8 cellular contexts compared by ENCODE assay signal in genomic region chr19:44747739-44748425, GRCh38. TPM values are rescaled to one million over a fixed set of nuclear protein-coding genes. Genes with fewer than 3 reads are reported as not detected.
DNase-seq lines count a peak whose midpoint lies in the region; ATAC-seq, FAIRE-seq and TF ChIP-seq lines count a peak whose summit lies in the region.

No MANE protein-coding gene starts in this region.

- peaks cover 57% of the 10 kb centered on the region for H3K4me1 ChIP-seq in DOHH2 (ENCODE audit: control insufficient read depth, low read length)
- peaks cover 4% of the 10 kb centered on the region for H3K4me1 ChIP-seq in cardiac muscle cell (ENCODE audit: low read depth)

- no peaks in the 10 kb centered on the region for H4K20me1 ChIP-seq in DOHH2 (ENCODE audit: control insufficient read depth, insufficient read depth, low read depth, low read length)

- no peak for FAIRE-seq in D721Med (lab: Jason Lieb, UNC)

- H3K27me3 ChIP-seq in DOHH2 (ENCODE audit: control insufficient read depth, low read length) (peaks cover 13% of the 10 kb centered on the region), cardiac muscle cell (peaks cover 15% of the 10 kb centered on the region)

- peaks cover 65% of the 10 kb centered on the region for H3K4me1 Mint-ChIP-seq in osteocyte (ENCODE audit: unreplicated experiment)

- peaks cover 5% of the 10 kb centered on the region for H3K36me3 Mint-ChIP-seq in osteocyte (ENCODE audit: unreplicated experiment)

- H3K9me2 ChIP-seq in DOHH2 (replicated peaks; ENCODE audit: control insufficient read depth, low read length): no peaks in the 10 kb centered on the region

- H3K9me3 ChIP-seq in DOHH2 (ENCODE audit: control insufficient read depth, insufficient read depth, low read length): no peaks in the 10 kb centered on the region
- no peaks in the 10 kb centered on the region for H3K9me3 ChIP-seq in cardiac muscle cell (ENCODE audit: low read depth)

- peaks cover 24% of the 10 kb centered on the region for H3K79me2 ChIP-seq in DOHH2 (ENCODE audit: control insufficient read depth, low read length)

- peak overlapping the region; percentile 97 for H3K27ac Mint-ChIP-seq in osteocyte (ENCODE audit: unreplicated experiment)

- H3K27ac ChIP-seq in DOHH2 (ENCODE audit: low read depth, low read length): peak overlapping the region; percentile 91
- no peak overlapping the region for H3K27ac ChIP-seq in cardiac muscle cell

- H3F3A ChIP-seq in DOHH2 (ENCODE audit: control insufficient read depth, insufficient read depth): peaks cover 28% of the 10 kb centered on the region

- no peak for TF ChIP-seq CTCF in DOHH2 (IDR thresholded peaks at IDR 0.05; ENCODE audit: low read depth, low read length, poor library complexity, severe bottlenecking)
- no peak for TF ChIP-seq CTCF in cardiac muscle cell (IDR thresholded peaks at IDR 0.05; ENCODE audit: low read depth, low read length)
- no peak for TF ChIP-seq CTCF in osteocyte (IDR thresholded peaks at IDR 0.05)
- TF ChIP-seq CTCF in D721Med (IDR thresholded peaks at IDR 0.05; ENCODE audit: insufficient read depth, missing control alignments): no peak

- peak overlapping the region; percentile 98 for H3K4me2 ChIP-seq in DOHH2 (ENCODE audit: low read length)

- H3K4me3 ChIP-seq in DOHH2 (ENCODE audit: low read length) (peak overlapping the region; percentile 91), cardiac muscle cell (peak overlapping the region; percentile 82)

- H3K9me3 Mint-ChIP-seq in osteocyte (ENCODE audit: unreplicated experiment): no peaks in the 10 kb centered on the region

- H3K36me3 ChIP-seq in DOHH2 (ENCODE audit: control insufficient read depth, low read length): peaks cover 26% of the 10 kb centered on the region
- no peaks in the 10 kb centered on the region for H3K36me3 ChIP-seq in cardiac muscle cell

- no peaks in the 10 kb centered on the region for H3K27me3 Mint-ChIP-seq in osteocyte (ENCODE audit: unreplicated experiment)

- peak overlapping the region; percentile 84 for H3K4me3 Mint-ChIP-seq in osteocyte (ENCODE audit: unreplicated experiment)

- DNase-seq in NOMO-1 treated with dmso at 0.1 percent for 144 hours (lab: John Stamatoyannopoulos, UW; ENCODE audit: unreplicated experiment) (peak; percentile 40), cardiac muscle cell (ENCODE audit: low read depth in 1 of 2, low spot score in 1 of 2) (peak; percentile 46 to 81), osteocyte (ENCODE audit: extremely low spot score, unreplicated experiment) (peak; percentile 87), D721Med (ENCODE audit: insufficient read length, low spot score) (no peak)
- DNase-seq in activated naive CD4-positive, alpha-beta T cell treated with anti-CD3 and anti-CD28 coated beads, Interleukin-2, amount 50 U/mL, for 16 hours: peak; percentile 40

- peak; percentile 9 for ATAC-seq in HG02571 (IDR thresholded peaks at IDR 0.05; ENCODE audit: unreplicated experiment)
- no peak for ATAC-seq in HG03039 (IDR thresholded peaks at IDR 0.05; ENCODE audit: unreplicated experiment)

RNA-seq across cellular contexts. Expression of gene BCL3, which starts 0.6 kb away (rescaled TPM):
- total RNA-seq in cardiac muscle cell: 10.5 and 12.4 TPM in 2 replicates
- polyA plus RNA-seq in cardiac muscle cell: 15.3 and 19.5 TPM in 2 replicates
- 12.7 and 15.3 TPM in 2 replicates for total RNA-seq in osteocyte

RNA-seq across cellular contexts. Expression of gene CBLC, which starts 29.8 kb away (rescaled TPM):
- total RNA-seq in cardiac muscle cell (not detected in 2 replicates), osteocyte (not detected in 2 replicates)
- 0.11 TPM in 1 of 2 replicates, not detected in the other for polyA plus RNA-seq in cardiac muscle cell

RNA-seq across cellular contexts. Expression of gene CEACAM16, which starts 48.9 kb away (rescaled TPM):
- total RNA-seq in cardiac muscle cell (not detected in 2 replicates), osteocyte (not detected in 2 replicates)
- polyA plus RNA-seq in cardiac muscle cell: not detected in 2 replicates
